ENCODE assay signal across 8 cellular contexts in genomic region chr11:117180020-117180419, GRCh38. TPM values are rescaled to one million over a fixed set of nuclear protein-coding genes. Genes with fewer than 3 reads are reported as not detected.
DNase-seq lines count a peak whose midpoint lies in the region; ATAC-seq and TF ChIP-seq lines count a peak whose summit lies in the region.

No MANE protein-coding gene starts in this region.

- H3K9me3 Mint-ChIP-seq in T-helper 2 cell treated with Interferon-gamma antibody and Interleukin-4, amounts not matched to agents 5 μg/mL and 100 μg/mL, for 36 hours: no peaks in the 10 kb centered on the region
- no peaks in the 10 kb centered on the region for H3K9me3 Mint-ChIP-seq in WTC11
- H3K9me3 Mint-ChIP-seq in stimulated activated memory B cell treated with anti-CD40 and anti-IgM and Interleukin-4, amounts not matched to agents 10 μg/mL and 1 μg/mL and 100 μg/mL, for 72 hours: no peaks in the 10 kb centered on the region

- no peak for TF ChIP-seq CTCF in WTC11 (IDR thresholded peaks at IDR 0.05)
- no peak for TF ChIP-seq CTCF in right atrium auricular region (IDR thresholded peaks at IDR 0.05)

- CTCF ChIA-PET in WTC11 (lab: Charles Lee): interaction anchor here (0.6 to 5.6 kb wide), 25 partner anchors 8 to 437 kb away, joined by 3 to 68 read pairs (median 6); partner anchors contain the start of genes APOA5, BACE1, BUD13 and PAFAH1B2

- POLR2A ChIA-PET in WTC11 (lab: Charles Lee): interaction anchor here (0.9 to 2.3 kb wide), 4 partner anchors 20 to 36 kb away, joined by 3 to 17 read pairs (median 8); partner anchors contain the start of genes PAFAH1B2 and TAGLN

- DNase-seq in T-helper 2 cell treated with Interferon-gamma antibody and Interleukin-4, amounts not matched to agents 5 μg/mL and 100 μg/mL, for 36 hours (ENCODE audit: low spot score): no peak
- DNase-seq in T-helper 2 cell (no peak), WTC11 (ENCODE audit: low spot score) (no peak), right atrium auricular region (ENCODE audit: low spot score) (peak; percentile 58), NCI-H69 (lab: John Stamatoyannopoulos, UW) (no peak)

- no peaks in the 10 kb centered on the region for H3K27me3 Mint-ChIP-seq in T-helper 2 cell treated with Interferon-gamma antibody and Interleukin-4, amounts not matched to agents 5 μg/mL and 100 μg/mL, for 36 hours (ENCODE audit: low read depth)
- H3K27me3 Mint-ChIP-seq in WTC11 (ENCODE audit: low read depth): peaks cover 6% of the 10 kb centered on the region
- no peaks in the 10 kb centered on the region for H3K27me3 Mint-ChIP-seq in stimulated activated memory B cell treated with anti-CD40 and anti-IgM and Interleukin-4, amounts not matched to agents 10 μg/mL and 1 μg/mL and 100 μg/mL, for 72 hours

- H3K36me3 Mint-ChIP-seq in T-helper 2 cell treated with Interferon-gamma antibody and Interleukin-4, amounts not matched to agents 5 μg/mL and 100 μg/mL, for 36 hours (ENCODE audit: low read depth): peaks cover 4% of the 10 kb centered on the region
- peaks cover 7% of the 10 kb centered on the region; the same call in 1 of the 2 replicates for H3K36me3 Mint-ChIP-seq in WTC11
- H3K36me3 Mint-ChIP-seq in stimulated activated memory B cell treated with anti-CD40 and anti-IgM and Interleukin-4, amounts not matched to agents 10 μg/mL and 1 μg/mL and 100 μg/mL, for 72 hours: peaks cover 28% of the 10 kb centered on the region

- H3K36me3 ChIP-seq in right atrium auricular region: peaks cover 15% of the 10 kb centered on the region

- peaks cover 27% of the 10 kb centered on the region for H3K4me1 Mint-ChIP-seq in T-helper 2 cell treated with Interferon-gamma antibody and Interleukin-4, amounts not matched to agents 5 μg/mL and 100 μg/mL, for 36 hours (ENCODE audit: low read depth)
- peaks cover 26% of the 10 kb centered on the region for H3K4me1 Mint-ChIP-seq in WTC11
- H3K4me1 Mint-ChIP-seq in stimulated activated memory B cell treated with anti-CD40 and anti-IgM and Interleukin-4, amounts not matched to agents 10 μg/mL and 1 μg/mL and 100 μg/mL, for 72 hours: peaks cover 47% of the 10 kb centered on the region

- H3K4me1 ChIP-seq in right atrium auricular region: peaks cover 0 to 30% of the 10 kb centered on the region in 2 donors

- H3K4me3 ChIP-seq in right atrium auricular region: peak overlapping the region; percentile 11 to 85

- ATAC-seq in WTC11 (no peak), HG03439 (IDR thresholded peaks at IDR 0.05; ENCODE audit: unreplicated experiment) (no peak), GM19324 (IDR thresholded peaks at IDR 0.05; ENCODE audit: low FRiP score, unreplicated experiment) (no peak)
- no peak for ATAC-seq in stimulated activated memory B cell treated with anti-CD40 and anti-IgM and Interleukin-4, amounts not matched to agents 10 μg/mL and 1 μg/mL and 100 μg/mL, for 72 hours

- H3K9me3 ChIP-seq in right atrium auricular region: no peaks in the 10 kb centered on the region

- no peaks in the 10 kb centered on the region for H3K27me3 ChIP-seq in right atrium auricular region

- peak overlapping the region; percentile 95 to 96 for H3K27ac ChIP-seq in right atrium auricular region

- H3K27ac Mint-ChIP-seq in T-helper 2 cell treated with Interferon-gamma antibody and Interleukin-4, amounts not matched to agents 5 μg/mL and 100 μg/mL, for 36 hours: peak overlapping the region; percentile 90
- 0 out of 2 replicates have a peak overlapping the region, but pooled peaks have one; percentile 47 for H3K27ac Mint-ChIP-seq in WTC11
- peak overlapping the region; percentile 87 for H3K27ac Mint-ChIP-seq in stimulated activated memory B cell treated with anti-CD40 and anti-IgM and Interleukin-4, amounts not matched to agents 10 μg/mL and 1 μg/mL and 100 μg/mL, for 72 hours

- H3K4me3 Mint-ChIP-seq in T-helper 2 cell treated with Interferon-gamma antibody and Interleukin-4, amounts not matched to agents 5 μg/mL and 100 μg/mL, for 36 hours: peak overlapping the region; percentile 96
- peak overlapping the region; percentile 92 for H3K4me3 Mint-ChIP-seq in WTC11
- H3K4me3 Mint-ChIP-seq in stimulated activated memory B cell treated with anti-CD40 and anti-IgM and Interleukin-4, amounts not matched to agents 10 μg/mL and 1 μg/mL and 100 μg/mL, for 72 hours: peak overlapping the region; percentile 92

TF ChIP-seq in WTC11, 78 proteins besides CTCF, POLR2A, EP300 and RAD21:
- TF ChIP-seq ZNF138 (CRISPR knock-in tag; conservative IDR thresholded peaks at IDR 0.05): no peak
- no peak for TF ChIP-seq ATF3 (CRISPR knock-in tag; conservative IDR thresholded peaks at IDR 0.05)
- no peak for TF ChIP-seq STAT6 (CRISPR knock-in tag; conservative IDR thresholded peaks at IDR 0.05; ENCODE audit: low read depth)
- no peak for TF ChIP-seq ELF4 (CRISPR knock-in tag; IDR thresholded peaks at IDR 0.05; ENCODE audit: low read depth)
- TF ChIP-seq PRRX2 (CRISPR knock-in tag; IDR thresholded peaks at IDR 0.05): no peak
- no peak for TF ChIP-seq ZNF317 (CRISPR knock-in tag; IDR thresholded peaks at IDR 0.05; ENCODE audit: borderline replicate concordance, low read depth)
- no peak for TF ChIP-seq ZBTB43 (CRISPR knock-in tag; IDR thresholded peaks at IDR 0.05)
- TF ChIP-seq NFE2L1 (CRISPR knock-in tag; IDR thresholded peaks at IDR 0.05): no peak
- no peak for TF ChIP-seq ETV6 (CRISPR knock-in tag; IDR thresholded peaks at IDR 0.05)
- no peak for TF ChIP-seq ZNF416 (CRISPR knock-in tag; IDR thresholded peaks at IDR 0.05)

RNA-seq across cellular contexts. Expression of gene SIDT2, which starts 1.5 kb away (rescaled TPM):
- total RNA-seq in WTC11 (2021): 20.7 to 27.6 TPM (median 20.9 TPM) in 3 replicates
- 10 to 100 TPM; 19.1 to 33.0 TPM for total RNA-seq in right atrium auricular region

RNA-seq across cellular contexts. Expression of gene TAGLN, which starts 19.1 kb away (rescaled TPM):
- total RNA-seq in WTC11 (2021) (51.1 to 71.5 TPM (median 53.9 TPM) in 3 replicates), right atrium auricular region (1,000 to 10,000 TPM in 1 of 2 donors, 100 to 1,000 TPM in 1; 442 to 1,859 TPM)

RNA-seq across cellular contexts. Expression of gene PAFAH1B2, which starts 35.9 kb away (rescaled TPM):
- total RNA-seq in WTC11 (2021) (132 to 138 TPM (median 133 TPM) in 3 replicates), right atrium auricular region (10 to 100 TPM; 41.1 to 65.8 TPM)

RNA-seq across cellular contexts. Expression of gene PCSK7, which starts 51.9 kb away (rescaled TPM):
- total RNA-seq in WTC11 (2021): 39.4 to 48.9 TPM (median 41.9 TPM) in 3 replicates
- 10 to 100 TPM; 25.3 to 32.8 TPM for total RNA-seq in right atrium auricular region

RNA-seq across cellular contexts. Expression of gene RNF214, which starts 52.5 kb away (rescaled TPM):
- total RNA-seq in WTC11 (2021) (35.4 to 45.0 TPM (median 37.8 TPM) in 3 replicates), right atrium auricular region (10 to 100 TPM; 11.0 to 11.5 TPM)
